In genomic region chr12:125454786-125455450, GRCh38 we compare ENCODE assay signal across 21 cellular contexts.
"Had no signal": no experiment of that assay in that cellular context is flagged by ENCODE, and none has a peak within 500 bp of the region (broad histone marks: within the 10 kb centered on the region; RNA-seq: fewer than 3 reads in every experiment).

No MANE protein-coding gene starts in this region.

- H3K4me1 ChIP-seq: sigmoid colon, upper lobe of right lung had no signal

- ATAC-seq: activated CD8-positive, alpha-beta T cell treated with anti-CD3 and anti-CD28 coated beads, Interleukin-2, amount 10 ng/mL, durations not matched to agents 7 days and 5 days; activated T-helper 17 cell treated with anti-CD3 and anti-CD28 coated beads, Interleukin-2, amount 50 U/mL, for 72 hours; left ventricle myocardium superior; stimulated activated naive B cell treated with anti-CD40 and anti-IgM and Interleukin-4, amounts not matched to agents 10 μg/mL and 1 μg/mL and 100 μg/mL, for 72 hours; upper lobe of right lung had no signal

- H3K27ac ChIP-seq: sigmoid colon, upper lobe of right lung, VCaP had no signal

- DNase-seq: activated CD4-positive, alpha-beta T cell treated with anti-CD3 and anti-CD28 coated beads, Interleukin-2, amount 10 ng/mL, durations not matched to agents 7 days and 5 days; activated CD4-positive, CD25-positive, alpha-beta regulatory T cell treated with anti-CD3 and anti-CD28 coated beads, Interleukin-2, amount 50 U/mL, for 72 hours; activated CD8-positive, alpha-beta T cell treated with anti-CD3 and anti-CD28 coated beads, Interleukin-2, amount 10 ng/mL, durations not matched to agents 7 days and 5 days; activated naive CD4-positive, alpha-beta T cell treated with Interleukin-2 at 50 U/mL for 16 hours; activated naive CD8-positive, alpha-beta T cell treated with anti-CD3 and anti-CD28 coated beads for 36 hours; cerebellar nuclear complex; cortex of kidney; effector CD4-positive, alpha-beta T cell; erythroblast; foreskin fibroblast; left ventricle myocardium superior; posterior cingulate gyrus; sigmoid colon; SK-N-SH; stimulated activated CD4-positive, alpha-beta T cell treated with anti-CD3 and anti-CD28 coated beads, Interleukin-2, amount 100 ng/mL, for 48 hours; stimulated activated CD8-positive, alpha-beta memory T cell treated with anti-CD3 and anti-CD28 coated beads, Interleukin-4, amount 100 ng/mL, for 48 hours; stimulated activated naive B cell treated with anti-CD40 and anti-IgM and Interleukin-4, amounts not matched to agents 10 μg/mL and 1 μg/mL and 100 μg/mL, for 72 hours; upper lobe of right lung had no signal

- FAIRE-seq: bronchial epithelial cell had no signal

- H3K36me3 ChIP-seq: sigmoid colon, upper lobe of right lung had no signal

- H3K9me3 ChIP-seq: sigmoid colon, SK-N-SH had no signal

- H3K4me3 ChIP-seq: sigmoid colon, upper lobe of right lung had no signal
